Comparison of ENCODE assay signal across 19 cellular contexts in genomic region chr12:53719649-53720048, GRCh38. TPM values are rescaled to one million over a fixed set of nuclear protein-coding genes. Genes with fewer than 3 reads are reported as not detected.
"Had no signal": no experiment of that assay in that cellular context is flagged by ENCODE, and none has a peak within 500 bp of the region (broad histone marks: within the 10 kb centered on the region; RNA-seq: fewer than 3 reads in every experiment).

No MANE protein-coding gene starts in this region.

- H3K4me1 Mint-ChIP-seq: memory B cell; stimulated activated memory B cell treated with anti-CD40 and anti-IgM and Interleukin-4, amounts not matched to agents 10 μg/mL and 1 μg/mL and 100 μg/mL, for 72 hours had no signal

- DNase-seq: activated CD4-positive, alpha-beta T cell treated with anti-CD3 and anti-CD28 coated beads for 1 hour; activated CD4-positive, alpha-beta T cell treated with anti-CD3 and anti-CD28 coated beads, Interleukin-2, amount 50 U/mL, for 48 hours; activated naive CD4-positive, alpha-beta T cell treated with anti-CD3 and anti-CD28 coated beads, Interleukin-2, amount 10 ng/mL, durations not matched to agents 7 days and 5 days; gastrocnemius medialis; heart right ventricle; left ventricle myocardium inferior; natural killer cell; retina; stimulated activated CD4-positive, alpha-beta T cell treated with anti-CD3 and anti-CD28 coated beads, Interleukin-2, amount 100 ng/mL, for 48 hours; thyroid gland had no signal

- H3K9me3 Mint-ChIP-seq: activated naive CD4-positive, alpha-beta T cell treated with anti-CD3 and anti-CD28 coated beads, Interleukin-2, amount 10 ng/mL, durations not matched to agents 7 days and 5 days; activated T-helper 2 cell treated with anti-CD3 and anti-CD28 coated beads, Interferon-gamma antibody, Interleukin-2, Interleukin-4, amounts not matched to agents 10 μg/mL and 5 μg/mL and 100 μg/mL, durations not matched to agents 14 hours and 24 hours and 36 hours; memory B cell; natural killer cell; stimulated activated memory B cell treated with anti-CD40 and anti-IgM and Interleukin-4, amounts not matched to agents 10 μg/mL and 1 μg/mL and 100 μg/mL, for 72 hours had no signal

- H3K27me3 Mint-ChIP-seq: activated naive CD4-positive, alpha-beta T cell treated with anti-CD3 and anti-CD28 coated beads, Interleukin-2, amount 10 ng/mL, durations not matched to agents 7 days and 5 days; memory B cell; stimulated activated memory B cell treated with anti-CD40 and anti-IgM and Interleukin-4, amounts not matched to agents 10 μg/mL and 1 μg/mL and 100 μg/mL, for 72 hours had no signal

- H3K4me1 ChIP-seq: thyroid gland had no signal

- H3K4me3 Mint-ChIP-seq: activated naive CD4-positive, alpha-beta T cell treated with anti-CD3 and anti-CD28 coated beads, Interleukin-2, amount 10 ng/mL, durations not matched to agents 7 days and 5 days; memory B cell; natural killer cell; stimulated activated memory B cell treated with anti-CD40 and anti-IgM and Interleukin-4, amounts not matched to agents 10 μg/mL and 1 μg/mL and 100 μg/mL, for 72 hours had no signal

- H3K27ac ChIP-seq: cardiac muscle cell, gastrocnemius medialis, heart right ventricle, left ventricle myocardium inferior, thyroid gland had no signal

- H3K4me3 ChIP-seq: cardiac muscle cell, gastrocnemius medialis, heart right ventricle, left ventricle myocardium inferior, thyroid gland had no signal

- H3K9me3 ChIP-seq: gastrocnemius medialis, heart right ventricle, left ventricle myocardium inferior, thyroid gland had no signal

- H3K27me3 ChIP-seq: cardiac muscle cell, gastrocnemius medialis, heart right ventricle, thyroid gland had no signal

- H3K27ac Mint-ChIP-seq: activated naive CD4-positive, alpha-beta T cell treated with anti-CD3 and anti-CD28 coated beads, Interleukin-2, amount 10 ng/mL, durations not matched to agents 7 days and 5 days; activated T-helper 2 cell treated with anti-CD3 and anti-CD28 coated beads, Interferon-gamma antibody, Interleukin-2, Interleukin-4, amounts not matched to agents 10 μg/mL and 5 μg/mL and 100 μg/mL, durations not matched to agents 14 hours and 24 hours and 36 hours; memory B cell; natural killer cell; stimulated activated memory B cell treated with anti-CD40 and anti-IgM and Interleukin-4, amounts not matched to agents 10 μg/mL and 1 μg/mL and 100 μg/mL, for 72 hours had no signal

- ATAC-seq: gastrocnemius medialis; heart right ventricle; natural killer cell; stimulated activated memory B cell treated with anti-CD40 and anti-IgM and Interleukin-4, amounts not matched to agents 10 μg/mL and 1 μg/mL and 100 μg/mL, for 72 hours had no signal

RNA-seq across cellular contexts. Expression of gene CISTR, which starts 32.1 kb away (rescaled TPM):
- total RNA-seq: activated T-helper 2 cell treated with anti-CD3 and anti-CD28 coated beads, Interferon-gamma antibody, Interleukin-2, Interleukin-4, amounts not matched to agents 10 μg/mL and 5 μg/mL and 100 μg/mL, durations not matched to agents 14 hours and 24 hours and 36 hours; cardiac muscle cell; gastrocnemius medialis; kidney epithelial cell; mucosa of gallbladder; natural killer cell; skeletal muscle tissue; T-helper 1 cell treated with Interleukin-12 subunit alpha and Interleukin-12 subunit beta and Interleukin-4 antibody, amounts not matched to agents 30 ng/mL and 1 ng/mL, for 36 hours; thyroid gland had no signal
- polyA plus RNA-seq: adipose tissue had no signal
